Comparison of ENCODE assay signal across 9 cellular contexts in the genomic region with DNA sequence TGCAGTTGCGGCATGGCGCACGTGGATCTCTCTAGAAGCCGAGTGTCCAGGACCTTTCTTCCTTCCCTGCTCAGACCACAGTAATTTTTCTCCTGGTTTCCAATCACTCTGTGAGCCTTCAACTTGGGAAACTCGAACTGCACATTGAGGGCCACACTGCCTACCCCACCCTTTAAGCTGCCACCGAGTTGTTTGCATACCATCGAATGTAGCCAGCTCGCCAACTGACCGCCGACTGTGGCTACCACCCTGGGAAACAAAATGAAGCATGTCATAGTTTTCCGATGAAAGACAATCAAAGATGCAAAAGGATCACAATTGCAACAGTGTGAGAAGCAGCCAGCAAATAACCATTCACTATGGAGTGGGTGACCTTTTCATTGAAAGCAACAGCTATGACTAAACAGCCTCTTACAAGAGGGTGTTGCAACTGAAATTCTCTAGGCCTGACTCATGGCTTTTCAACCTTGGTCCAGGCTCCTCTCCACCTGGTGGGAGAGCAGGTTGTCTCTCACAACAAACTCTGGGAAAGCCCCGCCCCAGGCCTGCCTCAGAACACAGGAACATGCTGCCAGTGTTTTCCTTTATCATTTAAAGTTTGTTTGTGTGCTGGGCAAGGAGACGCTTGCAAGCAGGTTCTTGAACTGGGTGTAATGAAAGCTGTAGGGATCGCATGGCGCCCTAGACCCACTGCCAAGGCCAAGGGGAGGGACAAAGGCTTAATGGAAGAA.
DNase-seq lines count a peak whose midpoint lies in the region; ATAC-seq, FAIRE-seq and TF ChIP-seq lines count a peak whose summit lies in the region.
"Had no signal": no experiment of that assay in that cellular context is flagged by ENCODE, and none has a peak within 500 bp of the region (broad histone marks: within the 10 kb centered on the region; RNA-seq: fewer than 3 reads in every experiment).

No MANE protein-coding gene starts in this region.

- H3K27me3 ChIP-seq in adrenal gland (no peaks in the 10 kb centered on the region), keratinocyte (ENCODE audit: control insufficient read depth, extremely low read depth, insufficient read depth, low read length) (no peaks in the 10 kb centered on the region), upper lobe of right lung (no peaks in the 10 kb centered on the region)

- peak overlapping the region; percentile 53 for H3K9ac ChIP-seq in keratinocyte (ENCODE audit: control insufficient read depth, extremely low read depth, insufficient read depth, low read length)
- H3K9ac ChIP-seq: parathyroid adenoma had no signal

- H2AFZ ChIP-seq in keratinocyte (ENCODE audit: control insufficient read depth, low read length): peak overlapping the region; percentile 48
- H2AFZ ChIP-seq: parathyroid adenoma had no signal

- no peak overlapping the region for H3K4me3 Mint-ChIP-seq in activated T-cell treated with anti-CD3 and anti-CD28 coated beads, Interleukin-2, amount 50 U/mL, for 4 hours
- no peak overlapping the region for H3K4me3 Mint-ChIP-seq in activated T-cell treated with anti-CD3 and anti-CD28 coated beads, Interleukin-2, amount 50 U/mL, for 24 hours
- no peak overlapping the region for H3K4me3 Mint-ChIP-seq in natural killer cell

- 56 to 84% (median 70%) methylated on average over 14 to 15 of the region's 15 CpGs for WGBS in adrenal gland, 4 donors

- H4K20me1 ChIP-seq in keratinocyte (ENCODE audit: control insufficient read depth, extremely low read depth, insufficient read depth, low read length): no peaks in the 10 kb centered on the region

- peak overlapping the region; percentile 50 for H3K4me2 ChIP-seq in keratinocyte (ENCODE audit: control insufficient read depth, extremely low read depth, insufficient read depth, low read depth, low read length)

- H3K27me3 Mint-ChIP-seq in activated T-cell treated with anti-CD3 and anti-CD28 coated beads, Interleukin-2, amount 50 U/mL, for 4 hours (ENCODE audit: low read depth): peaks cover 7% of the 10 kb centered on the region
- H3K27me3 Mint-ChIP-seq in activated T-cell treated with anti-CD3 and anti-CD28 coated beads, Interleukin-2, amount 50 U/mL, for 24 hours: peaks cover 8% of the 10 kb centered on the region
- peaks cover 0 to 10% of the 10 kb centered on the region in 2 donors for H3K27me3 Mint-ChIP-seq in natural killer cell (ENCODE audit: low read depth in 2 of 2)

- H3K27ac Mint-ChIP-seq in activated T-cell treated with anti-CD3 and anti-CD28 coated beads, Interleukin-2, amount 50 U/mL, for 24 hours: no peak overlapping the region
- H3K27ac Mint-ChIP-seq in natural killer cell: no peak overlapping the region

- peak in 4 of 6 experiments; percentile 10 to 26 (median 18) for TF ChIP-seq CTCF in adrenal gland (IDR thresholded peaks at IDR 0.05)
- TF ChIP-seq CTCF in keratinocyte (optimal IDR thresholded peaks at IDR 0.05 in 1 of 3, IDR thresholded peaks at IDR 0.05 in 1 of 3, conservative IDR thresholded peaks at IDR 0.05 in 1 of 3; ENCODE audit: extremely low read depth in 1 of 3, insufficient read depth in 2 of 3, low read length in 3 of 3): peak in 1 of 3 experiments; percentile 41
- no peak for TF ChIP-seq CTCF in upper lobe of right lung (IDR thresholded peaks at IDR 0.05)
- no peak for TF ChIP-seq CTCF in natural killer cell (IDR thresholded peaks at IDR 0.05)

- ATAC-seq in activated T-cell treated with anti-CD3 and anti-CD28 coated beads, Interleukin-2, amount 50 U/mL, for 4 hours: peak; percentile 54 to 77
- ATAC-seq in upper lobe of right lung (peak; percentile 94), natural killer cell (no peak)

- H3K4me1 Mint-ChIP-seq in activated T-cell treated with anti-CD3 and anti-CD28 coated beads, Interleukin-2, amount 50 U/mL, for 4 hours (ENCODE audit: low read depth): no peaks in the 10 kb centered on the region
- peaks cover 3% of the 10 kb centered on the region for H3K4me1 Mint-ChIP-seq in activated T-cell treated with anti-CD3 and anti-CD28 coated beads, Interleukin-2, amount 50 U/mL, for 24 hours (ENCODE audit: low read depth)
- peaks cover 0 to under 1% of the 10 kb centered on the region in 2 donors for H3K4me1 Mint-ChIP-seq in natural killer cell

- H3K9me3 Mint-ChIP-seq in activated T-cell treated with anti-CD3 and anti-CD28 coated beads, Interleukin-2, amount 50 U/mL, for 4 hours: no peaks in the 10 kb centered on the region
- H3K9me3 Mint-ChIP-seq in activated T-cell treated with anti-CD3 and anti-CD28 coated beads, Interleukin-2, amount 50 U/mL, for 24 hours: no peaks in the 10 kb centered on the region
- no peaks in the 10 kb centered on the region for H3K9me3 Mint-ChIP-seq in natural killer cell

- intact Hi-C loops in adrenal gland (cut with DNase I): no loop called here
- intact Hi-C loops in upper lobe of right lung (cut with DNase I): loop anchor here (10.0 kb wide), 1 partner anchor 203 kb away; no protein-coding TSS in a partner anchor
- intact Hi-C loops in natural killer cell (cut with micrococcal nuclease): no loop called here

- H3K27ac ChIP-seq in adrenal gland (peak overlapping the region in 4 of 5 donors; percentile 48 to 82 (median 70)), keratinocyte (ENCODE audit: control insufficient read depth, insufficient read depth, low read length) (peak overlapping the region; percentile 84), upper lobe of right lung (peak overlapping the region; percentile 51)
- H3K27ac ChIP-seq: parathyroid adenoma had no signal

- peaks cover 10 to 28% of the 10 kb centered on the region in 2 donors for H3K4me1 ChIP-seq in adrenal gland (replicated peaks in 1 of 2)
- peaks cover 16% of the 10 kb centered on the region for H3K4me1 ChIP-seq in keratinocyte (ENCODE audit: control insufficient read depth, extremely low read depth, insufficient read depth, low read length)
- H3K4me1 ChIP-seq in upper lobe of right lung: peaks cover 35% of the 10 kb centered on the region

- TF ChIP-seq POLR2A in adrenal gland (IDR thresholded peaks at IDR 0.05): peak in 1 of 2 donors; percentile 51

- no peaks in the 10 kb centered on the region for H3K9me1 ChIP-seq in keratinocyte (ENCODE audit: control insufficient read depth, extremely low read depth, insufficient read depth, low read length)

- no peak overlapping the region for H3K4me3 ChIP-seq in adrenal gland
- no peak overlapping the region for H3K4me3 ChIP-seq in keratinocyte (ENCODE audit: control insufficient read depth in 2 of 3, extremely low read depth in 1 of 3, insufficient read depth in 2 of 3, low read depth in 1 of 3, low read length in 3 of 3)
- no peak overlapping the region for H3K4me3 ChIP-seq in upper lobe of right lung

- H3K79me2 ChIP-seq in keratinocyte (ENCODE audit: control insufficient read depth, insufficient read depth, low read length): no peaks in the 10 kb centered on the region
- H3K79me2 ChIP-seq: parathyroid adenoma had no signal

- no peaks in the 10 kb centered on the region for H3K36me3 Mint-ChIP-seq in activated T-cell treated with anti-CD3 and anti-CD28 coated beads, Interleukin-2, amount 50 U/mL, for 4 hours (ENCODE audit: insufficient read depth)
- H3K36me3 Mint-ChIP-seq in activated T-cell treated with anti-CD3 and anti-CD28 coated beads, Interleukin-2, amount 50 U/mL, for 24 hours (ENCODE audit: low read depth): no peaks in the 10 kb centered on the region
- no peaks in the 10 kb centered on the region for H3K36me3 Mint-ChIP-seq in natural killer cell

- dilution Hi-C loops in keratinocyte (cut with MboI; ENCODE audit: extremely low pct_ligation_motif_present, low sequenced_read_pairs): no loop called here

- H3K36me3 ChIP-seq in adrenal gland (replicated peaks in 1 of 2): no peaks in the 10 kb centered on the region
- no peaks in the 10 kb centered on the region for H3K36me3 ChIP-seq in keratinocyte (ENCODE audit: control insufficient read depth in 2 of 2, extremely low read depth in 1 of 2, insufficient read depth in 2 of 2, low read length in 2 of 2)
- H3K36me3 ChIP-seq in upper lobe of right lung: no peaks in the 10 kb centered on the region

- FAIRE-seq in keratinocyte (lab: Jason Lieb, UNC): peak; percentile 98

- DNase-seq in activated T-cell treated with anti-CD3 and anti-CD28 coated beads, Interleukin-2, amount 50 U/mL, for 4 hours: no peak
- DNase-seq in activated T-cell treated with anti-CD3 and anti-CD28 coated beads, Interleukin-2, amount 50 U/mL, for 24 hours: no peak
- DNase-seq in adrenal gland: peak; percentile 74 to 95 (median 91)
- DNase-seq in keratinocyte (ENCODE audit: low read depth, low spot score): peak; percentile 87
- peak; percentile 88 for DNase-seq in upper lobe of right lung
- DNase-seq in activated effector memory CD4-positive, alpha-beta T cell treated with anti-CD3 and anti-CD28 coated beads, Interleukin-2, amount 50 U/mL, for 16 hours: no peak
- DNase-seq in natural killer cell: no peak
- no peak for DNase-seq in NOMO-1 (lab: John Stamatoyannopoulos, UW; ENCODE audit: unreplicated experiment in 2 of 2)

- no peaks in the 10 kb centered on the region for H3K9me3 ChIP-seq in adrenal gland (replicated peaks in 1 of 3)
- no peaks in the 10 kb centered on the region for H3K9me3 ChIP-seq in keratinocyte (ENCODE audit: control insufficient read depth, low read depth, low read length)
- H3K9me3 ChIP-seq in upper lobe of right lung: no peaks in the 10 kb centered on the region

Comparison
In these comparisons a context has a peak if more than half of its experiments do, and no peak if none do; other contexts are left out.
1. ATAC-seq: peak in activated T-cell treated with anti-CD3 and anti-CD28 coated beads, Interleukin-2, amount 50 U/mL, for 4 hours (2 of 2) and upper lobe of right lung (single experiment); none in natural killer cell (0 of 3).
2. DNase-seq: peak in adrenal gland (7 of 7), keratinocyte (single experiment) and upper lobe of right lung (single experiment); none in activated T-cell treated with anti-CD3 and anti-CD28 coated beads, Interleukin-2, amount 50 U/mL, for 4 hours (single experiment), activated T-cell treated with anti-CD3 and anti-CD28 coated beads, Interleukin-2, amount 50 U/mL, for 24 hours (single experiment), activated effector memory CD4-positive, alpha-beta T cell treated with anti-CD3 and anti-CD28 coated beads, Interleukin-2, amount 50 U/mL, for 16 hours (single experiment), natural killer cell (single experiment) and NOMO-1 (0 of 2).
3. CTCF ChIP-seq: peak in adrenal gland (4 of 6); none in upper lobe of right lung (single experiment) and natural killer cell (single experiment).
4. Peak in every context shown above with its lines, with median percentiles within 50 percentile points of each other: H3K27ac ChIP-seq.